24 cellular contexts compared by ENCODE assay signal in the genomic region with DNA sequence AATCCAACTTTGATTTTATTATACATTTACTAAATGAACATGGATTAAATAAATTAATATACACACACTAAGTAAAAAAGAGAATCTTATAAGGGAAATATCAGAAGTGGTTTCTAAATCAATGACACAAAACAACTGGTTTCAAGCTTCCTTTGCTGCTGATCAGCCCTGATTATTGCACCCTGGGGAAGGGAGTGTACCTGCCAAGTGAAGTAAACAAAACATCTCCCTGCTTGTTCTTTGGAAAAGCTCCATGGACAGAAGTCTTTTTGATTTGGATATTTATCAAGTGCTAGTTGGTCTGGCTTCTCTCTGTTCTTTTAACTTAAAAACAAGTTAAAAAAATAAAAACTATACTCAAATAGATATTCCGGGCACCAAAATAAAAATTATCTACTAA.
"Had no signal": no experiment of that assay in that cellular context is flagged by ENCODE, and none has a peak within 500 bp of the region (broad histone marks: within the 10 kb centered on the region; RNA-seq: fewer than 3 reads in every experiment).

No MANE protein-coding gene starts in this region.

- H3K4me1 Mint-ChIP-seq: activated CD4-positive, alpha-beta memory T cell treated with anti-CD3 and anti-CD28 coated beads, Interleukin-2, amount 10 ng/mL, durations not matched to agents 7 days and 5 days; activated CD4-positive, alpha-beta T cell treated with anti-CD3 and anti-CD28 coated beads, Interleukin-2, amount 10 ng/mL, durations not matched to agents 24 days and 14 days; activated CD8-positive, alpha-beta memory T cell treated with anti-CD3 and anti-CD28 coated beads, Interleukin-2, amount 10 ng/mL, durations not matched to agents 7 days and 5 days; activated naive CD4-positive, alpha-beta T cell treated with anti-CD3 and anti-CD28 coated beads, Interleukin-2, amount 10 ng/mL, durations not matched to agents 7 days and 5 days; naive thymus-derived CD4-positive, alpha-beta T cell; neural crest cell; stimulated activated memory B cell treated with anti-CD40 and anti-IgM and Interleukin-4, amounts not matched to agents 10 μg/mL and 1 μg/mL and 100 μg/mL, for 72 hours had no signal

- ATAC-seq: activated CD4-positive, CD25-positive, alpha-beta regulatory T cell treated with anti-CD3 and anti-CD28 coated beads, Interleukin-2, amount 50 U/mL, for 24 hours; activated CD8-positive, alpha-beta memory T cell treated with anti-CD3 and anti-CD28 coated beads, Interleukin-2, amount 10 ng/mL, durations not matched to agents 7 days and 5 days; gastroesophageal sphincter; naive thymus-derived CD4-positive, alpha-beta T cell; stimulated activated memory B cell treated with anti-CD40 and anti-IgM and Interleukin-4, amounts not matched to agents 10 μg/mL and 1 μg/mL and 100 μg/mL, for 72 hours had no signal

- H3K36me3 ChIP-seq: esophagus squamous epithelium, gastroesophageal sphincter, stomach, suprapubic skin, uterus had no signal

- H3K27ac ChIP-seq: coronary artery, esophagus squamous epithelium, gastroesophageal sphincter, stomach, suprapubic skin, uterus had no signal

- H3K36me3 Mint-ChIP-seq: activated CD8-positive, alpha-beta memory T cell treated with anti-CD3 and anti-CD28 coated beads, Interleukin-2, amount 10 ng/mL, durations not matched to agents 7 days and 5 days; activated naive CD4-positive, alpha-beta T cell treated with anti-CD3 and anti-CD28 coated beads, Interleukin-2, amount 10 ng/mL, durations not matched to agents 7 days and 5 days; stimulated activated memory B cell treated with anti-CD40 and anti-IgM and Interleukin-4, amounts not matched to agents 10 μg/mL and 1 μg/mL and 100 μg/mL, for 72 hours had no signal

- H3K9me3 Mint-ChIP-seq: activated CD4-positive, alpha-beta memory T cell treated with anti-CD3 and anti-CD28 coated beads, Interleukin-2, amount 10 ng/mL, durations not matched to agents 7 days and 5 days; activated CD4-positive, alpha-beta T cell treated with anti-CD3 and anti-CD28 coated beads, Interleukin-2, amount 10 ng/mL, durations not matched to agents 24 days and 14 days; activated naive CD4-positive, alpha-beta T cell treated with anti-CD3 and anti-CD28 coated beads, Interleukin-2, amount 10 ng/mL, durations not matched to agents 7 days and 5 days; stimulated activated memory B cell treated with anti-CD40 and anti-IgM and Interleukin-4, amounts not matched to agents 10 μg/mL and 1 μg/mL and 100 μg/mL, for 72 hours had no signal

- DNase-seq: activated CD4-positive, alpha-beta memory T cell treated with anti-CD3 and anti-CD28 coated beads, Interleukin-2, amount 10 ng/mL, durations not matched to agents 7 days and 5 days; activated CD4-positive, alpha-beta T cell treated with anti-CD3 and anti-CD28 coated beads, Interleukin-2, amount 10 ng/mL, durations not matched to agents 24 days and 14 days; activated CD8-positive, alpha-beta memory T cell treated with anti-CD3 and anti-CD28 coated beads, Interleukin-2, amount 10 ng/mL, durations not matched to agents 7 days and 5 days; activated effector memory CD4-positive, alpha-beta T cell treated with anti-CD3 and anti-CD28 coated beads, Interleukin-2, amount 50 U/mL, for 16 hours; activated naive CD4-positive, alpha-beta T cell treated with anti-CD3 and anti-CD28 coated beads, Interleukin-2, amount 10 ng/mL, durations not matched to agents 7 days and 5 days; activated T-cell treated with anti-CD3 and anti-CD28 coated beads for 4 hours; amygdala; cerebellar nuclear complex; esophagus squamous epithelium; head of caudate nucleus; hypothalamus; naive thymus-derived CD4-positive, alpha-beta T cell; right cardiac atrium; stimulated activated CD4-positive, alpha-beta T cell treated with anti-CD3 and anti-CD28 coated beads, Interleukin-15, amount 100 ng/mL, for 24 hours; stomach; trophoblast cell had no signal

- H3K4me1 ChIP-seq: esophagus squamous epithelium, gastroesophageal sphincter, stomach, uterus had no signal

- H3K9me3 ChIP-seq: esophagus squamous epithelium, gastroesophageal sphincter, stomach, suprapubic skin, uterus had no signal

- H3K4me3 ChIP-seq: coronary artery, esophagus squamous epithelium, gastroesophageal sphincter, smooth muscle cell, stomach, suprapubic skin, uterus had no signal

- H3K27me3 ChIP-seq: esophagus squamous epithelium, gastroesophageal sphincter, stomach, suprapubic skin, uterus had no signal

- H3K4me3 Mint-ChIP-seq: activated CD4-positive, alpha-beta memory T cell treated with anti-CD3 and anti-CD28 coated beads, Interleukin-2, amount 10 ng/mL, durations not matched to agents 7 days and 5 days; activated CD4-positive, alpha-beta T cell treated with anti-CD3 and anti-CD28 coated beads, Interleukin-2, amount 10 ng/mL, durations not matched to agents 24 days and 14 days; activated CD8-positive, alpha-beta memory T cell treated with anti-CD3 and anti-CD28 coated beads, Interleukin-2, amount 10 ng/mL, durations not matched to agents 7 days and 5 days; activated naive CD4-positive, alpha-beta T cell treated with anti-CD3 and anti-CD28 coated beads, Interleukin-2, amount 10 ng/mL, durations not matched to agents 7 days and 5 days; naive thymus-derived CD4-positive, alpha-beta T cell; neural crest cell; stimulated activated memory B cell treated with anti-CD40 and anti-IgM and Interleukin-4, amounts not matched to agents 10 μg/mL and 1 μg/mL and 100 μg/mL, for 72 hours had no signal

- H3K27me3 Mint-ChIP-seq: activated naive CD4-positive, alpha-beta T cell treated with anti-CD3 and anti-CD28 coated beads, Interleukin-2, amount 10 ng/mL, durations not matched to agents 7 days and 5 days; stimulated activated memory B cell treated with anti-CD40 and anti-IgM and Interleukin-4, amounts not matched to agents 10 μg/mL and 1 μg/mL and 100 μg/mL, for 72 hours had no signal

- H3K27ac Mint-ChIP-seq: activated CD4-positive, alpha-beta memory T cell treated with anti-CD3 and anti-CD28 coated beads, Interleukin-2, amount 10 ng/mL, durations not matched to agents 7 days and 5 days; activated CD4-positive, alpha-beta T cell treated with anti-CD3 and anti-CD28 coated beads, Interleukin-2, amount 10 ng/mL, durations not matched to agents 24 days and 14 days; activated CD8-positive, alpha-beta memory T cell treated with anti-CD3 and anti-CD28 coated beads, Interleukin-2, amount 10 ng/mL, durations not matched to agents 7 days and 5 days; activated naive CD4-positive, alpha-beta T cell treated with anti-CD3 and anti-CD28 coated beads, Interleukin-2, amount 10 ng/mL, durations not matched to agents 7 days and 5 days; naive thymus-derived CD4-positive, alpha-beta T cell; stimulated activated memory B cell treated with anti-CD40 and anti-IgM and Interleukin-4, amounts not matched to agents 10 μg/mL and 1 μg/mL and 100 μg/mL, for 72 hours had no signal
